ENCODE assay signal across 22 cellular contexts in genomic region chrX:153445106-153445855, GRCh38. TPM values are rescaled to one million over a fixed set of nuclear protein-coding genes. Genes with fewer than 3 reads are reported as not detected.
DNase-seq lines count a peak whose midpoint lies in the region; ATAC-seq and TF ChIP-seq lines count a peak whose summit lies in the region.
"Had no signal": no experiment of that assay in that cellular context is flagged by ENCODE, and none has a peak within 500 bp of the region (broad histone marks: within the 10 kb centered on the region; RNA-seq: fewer than 3 reads in every experiment).

No MANE protein-coding gene starts in this region.

- no peaks in the 10 kb centered on the region for H3K36me3 ChIP-seq in left ventricle myocardium inferior
- no peaks in the 10 kb centered on the region for H3K36me3 ChIP-seq in sigmoid colon
- H3K36me3 ChIP-seq in Caco-2 (ENCODE audit: control insufficient read depth, insufficient read depth, low read length) = no peaks in the 10 kb centered on the region
- H3K36me3 ChIP-seq: BE2C had no signal

- H3K4me1 ChIP-seq in left ventricle myocardium inferior = no peaks in the 10 kb centered on the region
- H3K4me1 ChIP-seq in sigmoid colon = no peaks in the 10 kb centered on the region
- no peaks in the 10 kb centered on the region for H3K4me1 ChIP-seq in Caco-2
- H3K4me1 ChIP-seq: A549, BE2C had no signal

- DNase-seq in cardiac septum (ENCODE audit: low spot score) (peak; percentile 58), left ventricle myocardium inferior (no peak), chondrocyte (ENCODE audit: low spot score) (peak; percentile 93), sigmoid colon (peak; percentile 57), Caco-2 (no peak)
- DNase-seq: 8988T; ACHN; AML-193; BE2C; Calu3; CD4-positive, alpha-beta T cell; CD8-positive, alpha-beta memory T cell; DMS53; DMS79 treated with DMSO at 0.1 percent for 48 hours; GM23248; H9 had no signal

- no peaks in the 10 kb centered on the region for H3K9me3 Mint-ChIP-seq in chondrocyte (ENCODE audit: low read depth)
- H3K9me3 Mint-ChIP-seq in Caco-2 (ENCODE audit: unreplicated experiment) = no peaks in the 10 kb centered on the region
- H3K9me3 Mint-ChIP-seq: CD14-positive monocyte; CD4-positive, alpha-beta T cell had no signal

- H3K27me3 Mint-ChIP-seq in chondrocyte (ENCODE audit: low read depth) (peaks cover 2% of the 10 kb centered on the region), Caco-2 (ENCODE audit: insufficient read depth, unreplicated experiment) (no peaks in the 10 kb centered on the region)
- H3K27me3 Mint-ChIP-seq: CD4-positive, alpha-beta T cell had no signal

- BruUV-seq in Caco-2 (replicated peaks; lab: Mats Ljungman, UMichigan) = no TSS peak

- WGBS in sigmoid colon, 2 donors = 75 to 90% methylated on average over 35 of the region's 35 CpGs

- POLR2A ChIA-PET in Caco-2 (lab: Charles Lee) = no interaction called here

- no peak for TF ChIP-seq EP300 in sigmoid colon (IDR thresholded peaks at IDR 0.05)

- H3K27ac Mint-ChIP-seq in chondrocyte (ENCODE audit: unreplicated experiment) (no peak overlapping the region), Caco-2 (ENCODE audit: unreplicated experiment) (no peak overlapping the region)
- H3K27ac Mint-ChIP-seq: CD4-positive, alpha-beta T cell; CD8-positive, alpha-beta memory T cell; H9 had no signal

- H3K4me3 ChIP-seq in left ventricle myocardium inferior (no peak overlapping the region), sigmoid colon (no peak overlapping the region), Caco-2 (ENCODE audit: low read depth, low read length) (no peak overlapping the region)
- H3K4me3 ChIP-seq: A549; BLaER1 treated with 17β-estradiol and CSF1 and Interleukin-3, amounts not matched to agents 10 nM and 100 nM; GM23248 had no signal

- TF ChIP-seq POLR2A in sigmoid colon (IDR thresholded peaks at IDR 0.05) = no peak

- CTCF ChIA-PET in Caco-2 (lab: Charles Lee) = no interaction called here

- H3K4me1 Mint-ChIP-seq in chondrocyte (ENCODE audit: low read depth) (no peaks in the 10 kb centered on the region), Caco-2 (ENCODE audit: low read depth, unreplicated experiment) (no peaks in the 10 kb centered on the region)
- H3K4me1 Mint-ChIP-seq: CD14-positive monocyte; CD8-positive, alpha-beta memory T cell; H9 had no signal

- intact Hi-C loops in cardiac septum (cut with DNase I) = no loop called here
- intact Hi-C loops in left ventricle myocardium inferior (cut with micrococcal nuclease) = no loop called here
- intact Hi-C loops in sigmoid colon (cut with DNase I) = no loop called here
- intact Hi-C loops in Caco-2 (cut with micrococcal nuclease; ENCODE audit: unreplicated experiment) = no loop called here

- H3K36me3 Mint-ChIP-seq in chondrocyte (ENCODE audit: low read depth) = no peaks in the 10 kb centered on the region
- H3K36me3 Mint-ChIP-seq in Caco-2 (ENCODE audit: insufficient read depth, unreplicated experiment) = peaks cover 11% of the 10 kb centered on the region

- H3K27ac ChIP-seq in left ventricle myocardium inferior (replicated peaks) = no peak overlapping the region
- H3K27ac ChIP-seq in sigmoid colon = no peak overlapping the region
- H3K27ac ChIP-seq: A549; BLaER1 treated with 17β-estradiol and CSF1 and Interleukin-3, amounts not matched to agents 10 nM and 100 nM; GM23248 had no signal

- H3K27me3 ChIP-seq in left ventricle myocardium inferior (ENCODE audit: low read depth) = no peaks in the 10 kb centered on the region
- no peaks in the 10 kb centered on the region for H3K27me3 ChIP-seq in sigmoid colon
- no peaks in the 10 kb centered on the region for H3K27me3 ChIP-seq in Caco-2 (replicated peaks; ENCODE audit: control insufficient read depth, insufficient read depth, low read length)
- H3K27me3 ChIP-seq: BE2C had no signal

- H3K4me3 Mint-ChIP-seq in chondrocyte (ENCODE audit: unreplicated experiment) = no peak overlapping the region
- no peak overlapping the region for H3K4me3 Mint-ChIP-seq in Caco-2 (ENCODE audit: unreplicated experiment)
- H3K4me3 Mint-ChIP-seq: CD14-positive monocyte; CD4-positive, alpha-beta T cell; CD8-positive, alpha-beta memory T cell; H9 had no signal

- no peak for ATAC-seq in GM19452 (IDR thresholded peaks at IDR 0.05; ENCODE audit: unreplicated experiment)
- ATAC-seq: HCT116 had no signal

- no peaks in the 10 kb centered on the region for H3K9me3 ChIP-seq in left ventricle myocardium inferior (replicated peaks)
- no peaks in the 10 kb centered on the region for H3K9me3 ChIP-seq in sigmoid colon
- no peaks in the 10 kb centered on the region for H3K9me3 ChIP-seq in Caco-2
- H3K9me3 ChIP-seq: A549, BE2C had no signal

- TF ChIP-seq CTCF in left ventricle myocardium inferior (IDR thresholded peaks at IDR 0.05; ENCODE audit: borderline replicate concordance) = no peak
- no peak for TF ChIP-seq CTCF in chondrocyte (IDR thresholded peaks at IDR 0.05)
- TF ChIP-seq CTCF in sigmoid colon (IDR thresholded peaks at IDR 0.05) = no peak
- TF ChIP-seq CTCF in Caco-2 (IDR thresholded peaks at IDR 0.05; ENCODE audit: insufficient read depth in 1 of 2, low read depth in 1 of 2, low read length in 1 of 2, severe bottlenecking in 1 of 2, unreplicated experiment in 1 of 2) = no peak

RNA-seq across cellular contexts. Expression of gene TREX2, which starts 0.6 kb away (rescaled TPM):
- total RNA-seq in cardiac septum = 0.19 TPM
- not detected for total RNA-seq in left ventricle myocardium inferior
- 0.80 to 1.6 TPM (median 1.6 TPM) in 3 replicates for total RNA-seq in chondrocyte
- 1 to 10 TPM in 2 of 4 donors, under 1 TPM in 1, not detected in 1; 0.16 to 3.6 (median 2.4) TPM for total RNA-seq in sigmoid colon
- polyA plus RNA-seq in sigmoid colon = under 1 TPM in 1 of 3 donors, not detected in 2; 0.87 TPM
- total RNA-seq in Caco-2 (2022) = 0.60 and 0.61 TPM in 2 replicates
- polyA plus RNA-seq: CD14-positive monocyte had no signal

RNA-seq across cellular contexts. Expression of gene HAUS7, which starts 25.1 kb away (rescaled TPM):
- total RNA-seq in cardiac septum (13.4 TPM), left ventricle myocardium inferior (17.0 TPM), chondrocyte (31.3 to 43.6 TPM (median 32.3 TPM) in 3 replicates), sigmoid colon (10 to 100 TPM; 16.8 to 28.2 (median 25.4) TPM), Caco-2 (2022) (34.0 and 36.9 TPM in 2 replicates)
- polyA plus RNA-seq in sigmoid colon = 10 to 100 TPM; 15.0 to 37.8 (median 18.3) TPM

RNA-seq across cellular contexts. Expression of gene ZFP92, which starts 34.0 kb away (rescaled TPM):
- total RNA-seq in cardiac septum = 0.40 TPM
- total RNA-seq in left ventricle myocardium inferior = 0.49 TPM
- 0.10 to 1.6 TPM (median 1.5 TPM) in 3 replicates for total RNA-seq in chondrocyte
- total RNA-seq in sigmoid colon = 1 to 10 TPM in 3 of 4 donors, under 1 TPM in 1; 0.71 to 2.2 (median 2.0) TPM
- under 1 TPM in 1 of 3 donors, not detected in 2; 0.35 TPM for polyA plus RNA-seq in sigmoid colon
- 0.09 and 0.16 TPM in 2 replicates for total RNA-seq in Caco-2 (2022)
- polyA plus RNA-seq: GM23248 had no signal

RNA-seq across cellular contexts. Expression of gene PNMA6E, which starts 44.1 kb away (rescaled TPM):
- total RNA-seq in cardiac septum (not detected), left ventricle myocardium inferior (not detected), chondrocyte (not detected in 3 replicates), sigmoid colon (not detected), Caco-2 (2022) (not detected in 2 replicates)
- not detected for polyA plus RNA-seq in sigmoid colon
- total RNA-seq: Calu3; CD4-positive, alpha-beta T cell; CD8-positive, alpha-beta memory T cell; GM23248; H1; H9 had no signal
- polyA plus RNA-seq: A549; CD14-positive monocyte; CD8-positive, alpha-beta memory T cell; GM23248; H1 had no signal

RNA-seq across cellular contexts. Expression of gene BGN, which starts 49.5 kb away (rescaled TPM):
- total RNA-seq in cardiac septum = 175 TPM
- total RNA-seq in left ventricle myocardium inferior = 84.3 TPM
- 1,195 to 2,668 TPM (median 2,632 TPM) in 3 replicates for total RNA-seq in chondrocyte
- total RNA-seq in sigmoid colon = 100 to 1,000 TPM in 1 of 4 donors, 10 to 100 TPM in 1, 1 to 10 TPM in 2; 5.7 to 181 (median 10.1) TPM
- 10 to 100 TPM in 1 of 3 donors, 1 to 10 TPM in 2; 1.8 to 29.9 (median 9.0) TPM for polyA plus RNA-seq in sigmoid colon
- 9.0 and 9.9 TPM in 2 replicates for total RNA-seq in Caco-2 (2022)
- total RNA-seq: Calu3; CD4-positive, alpha-beta T cell; CD8-positive, alpha-beta memory T cell had no signal
- polyA plus RNA-seq: CD14-positive monocyte; CD8-positive, alpha-beta memory T cell had no signal

Comparison
In these comparisons a context has a peak if more than half of its experiments do, and no peak if none do; other contexts are left out.
1. DNase-seq: peak in cardiac septum (single experiment), chondrocyte (single experiment) and sigmoid colon (single experiment); none in left ventricle myocardium inferior (single experiment) and Caco-2 (0 of 2).